1 cellular context compared by ENCODE assay signal in the genomic region with DNA sequence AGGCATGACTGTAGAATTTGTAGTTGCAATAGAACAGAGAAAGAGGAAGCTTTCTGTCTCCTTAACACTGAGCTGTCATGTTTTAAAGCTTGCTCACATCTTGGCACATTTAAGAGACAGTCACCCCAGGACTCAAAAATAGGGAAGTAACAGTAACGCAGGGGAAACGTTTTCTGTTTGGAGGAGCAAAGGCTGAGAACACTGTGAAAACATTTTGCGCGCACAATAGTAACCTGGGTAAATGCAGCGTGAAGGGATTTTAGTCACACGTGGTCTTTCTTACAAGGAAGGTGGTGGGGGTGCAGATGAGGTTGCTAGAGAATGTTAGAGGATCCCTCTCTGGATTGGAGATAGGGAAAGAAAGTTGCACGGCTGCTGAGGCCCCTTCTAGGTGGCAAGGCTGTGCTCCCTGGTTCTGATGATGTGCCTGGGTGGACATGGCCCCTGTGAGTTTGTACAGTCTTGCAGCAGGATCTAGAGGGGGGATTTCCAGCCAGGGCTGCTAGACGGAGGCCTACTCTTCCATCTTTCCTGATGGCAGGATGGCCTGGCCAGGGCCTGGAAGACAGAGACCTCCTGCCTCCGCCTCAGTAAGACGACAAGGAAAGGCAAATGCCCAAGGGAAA.
TF ChIP-seq lines count a peak whose summit lies in the region.

No MANE protein-coding gene starts in this region.

TF ChIP-seq in IMR-90, 13 proteins besides CTCF, POLR2A, EP300 and RAD21 (continued from another document):
- TF ChIP-seq, protein P1, sequence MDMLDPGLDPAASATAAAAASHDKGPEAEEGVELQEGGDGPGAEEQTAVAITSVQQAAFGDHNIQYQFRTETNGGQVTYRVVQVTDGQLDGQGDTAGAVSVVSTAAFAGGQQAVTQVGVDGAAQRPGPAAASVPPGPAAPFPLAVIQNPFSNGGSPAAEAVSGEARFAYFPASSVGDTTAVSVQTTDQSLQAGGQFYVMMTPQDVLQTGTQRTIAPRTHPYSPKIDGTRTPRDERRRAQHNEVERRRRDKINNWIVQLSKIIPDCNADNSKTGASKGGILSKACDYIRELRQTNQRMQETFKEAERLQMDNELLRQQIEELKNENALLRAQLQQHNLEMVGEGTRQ (IDR thresholded peaks at IDR 0.05; ENCODE audit: low read depth, low read length) = no peak
- TF ChIP-seq MXI1 (IDR thresholded peaks at IDR 0.05; ENCODE audit: borderline replicate concordance, low read depth, low read length) (no peak), MAFK (IDR thresholded peaks at IDR 0.05; ENCODE audit: low read depth, low read length) (no peak), CEBPB (IDR thresholded peaks at IDR 0.05; ENCODE audit: low read depth, low read length) (no peak), SMC3 (IDR thresholded peaks at IDR 0.05; ENCODE audit: low read depth, low read length) (no peak)
- TF ChIP-seq, protein P2, sequence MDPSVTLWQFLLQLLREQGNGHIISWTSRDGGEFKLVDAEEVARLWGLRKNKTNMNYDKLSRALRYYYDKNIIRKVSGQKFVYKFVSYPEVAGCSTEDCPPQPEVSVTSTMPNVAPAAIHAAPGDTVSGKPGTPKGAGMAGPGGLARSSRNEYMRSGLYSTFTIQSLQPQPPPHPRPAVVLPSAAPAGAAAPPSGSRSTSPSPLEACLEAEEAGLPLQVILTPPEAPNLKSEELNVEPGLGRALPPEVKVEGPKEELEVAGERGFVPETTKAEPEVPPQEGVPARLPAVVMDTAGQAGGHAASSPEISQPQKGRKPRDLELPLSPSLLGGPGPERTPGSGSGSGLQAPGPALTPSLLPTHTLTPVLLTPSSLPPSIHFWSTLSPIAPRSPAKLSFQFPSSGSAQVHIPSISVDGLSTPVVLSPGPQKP (IDR thresholded peaks at IDR 0.05; ENCODE audit: borderline replicate concordance, low read depth, low read length) = no peak
